In the genomic region with DNA sequence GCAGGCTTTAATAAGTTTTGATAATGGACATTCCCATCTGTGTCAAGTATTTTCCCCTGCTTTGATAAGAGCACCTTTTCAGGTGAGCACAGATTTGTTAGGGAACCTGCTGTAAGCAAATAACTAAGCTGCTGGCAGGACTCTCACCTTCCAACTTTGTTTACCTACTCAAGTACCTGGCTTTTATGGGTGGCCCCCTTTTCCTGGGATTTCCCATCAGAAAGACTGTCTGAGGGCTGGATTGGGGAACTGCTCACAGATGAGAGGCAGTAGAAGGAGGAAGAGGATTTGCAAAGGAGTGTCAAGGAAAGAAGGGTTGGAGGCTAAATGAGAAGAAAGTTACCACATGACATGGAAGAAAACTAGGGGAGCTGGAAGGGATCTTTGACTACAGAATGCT, we compare ENCODE assay signal across 26 cellular contexts.
"Had no signal": no experiment of that assay in that cellular context is flagged by ENCODE, and none has a peak within 500 bp of the region (broad histone marks: within the 10 kb centered on the region; RNA-seq: fewer than 3 reads in every experiment).

No MANE protein-coding gene starts in this region.

- H3K27ac Mint-ChIP-seq: activated CD4-positive, alpha-beta memory T cell treated with anti-CD3 and anti-CD28 coated beads, Interleukin-2, amount 10 ng/mL, durations not matched to agents 7 days and 5 days; activated CD4-positive, alpha-beta T cell treated with anti-CD3 and anti-CD28 coated beads, Interleukin-2, amount 10 ng/mL, durations not matched to agents 7 days and 5 days; activated naive CD4-positive, alpha-beta T cell treated with anti-CD3 and anti-CD28 coated beads, Interleukin-2, amount 10 ng/mL, durations not matched to agents 7 days and 5 days; activated naive CD4-positive, alpha-beta T cell treated with anti-CD3 and anti-CD28 coated beads, Interleukin-2, amount 50 U/mL, for 72 hours; activated naive CD8-positive, alpha-beta T cell treated with anti-CD3 and anti-CD28 coated beads, Interleukin-2, amount 10 ng/mL, durations not matched to agents 7 days and 5 days; activated T-cell treated with anti-CD3 and anti-CD28 coated beads, Interleukin-2, amount 50 U/mL, for 24 hours; activated T-cell treated with anti-CD3 and anti-CD28 coated beads, Interleukin-2, amount 50 U/mL, for 72 hours; brain had no signal

- DNase-seq: activated CD4-positive, alpha-beta memory T cell treated with anti-CD3 and anti-CD28 coated beads, Interleukin-2, amount 10 ng/mL, durations not matched to agents 7 days and 5 days; activated CD4-positive, alpha-beta T cell treated with anti-CD3 and anti-CD28 coated beads for 1 hour; activated CD4-positive, alpha-beta T cell treated with anti-CD3 and anti-CD28 coated beads for 4 hours; activated CD4-positive, alpha-beta T cell treated with anti-CD3 and anti-CD28 coated beads, Interleukin-2, amount 10 ng/mL, durations not matched to agents 7 days and 5 days; activated CD4-positive, alpha-beta T cell treated with anti-CD3 and anti-CD28 coated beads, Interleukin-2, amount 50 U/mL, for 4 hours; activated CD8-positive, alpha-beta memory T cell treated with anti-CD3 and anti-CD28 coated beads, Interleukin-2, amount 50 U/mL, for 48 hours; activated gamma-delta T cell; activated naive CD4-positive, alpha-beta T cell; activated naive CD4-positive, alpha-beta T cell treated with anti-CD3 and anti-CD28 coated beads, Interleukin-2, amount 10 ng/mL, durations not matched to agents 7 days and 5 days; activated naive CD8-positive, alpha-beta T cell treated with anti-CD3 and anti-CD28 coated beads, Interleukin-2, amount 10 ng/mL, durations not matched to agents 7 days and 5 days; activated T-cell treated with anti-CD3 and anti-CD28 coated beads for 4 hours; activated T-cell treated with anti-CD3 and anti-CD28 coated beads, Interleukin-2, amount 50 U/mL, for 24 hours; activated T-cell treated with anti-CD3 and anti-CD28 coated beads, Interleukin-2, amount 50 U/mL, for 72 hours; central memory CD4-positive, alpha-beta T cell; cerebellar nuclear complex; colonic mucosa; effector CD8-positive, alpha-beta T cell; foreskin fibroblast; head of caudate nucleus; T-helper 2 cell had no signal

- H3K36me3 ChIP-seq: ascending aorta, breast epithelium, cardiac muscle cell, colonic mucosa had no signal

- H3K9me3 Mint-ChIP-seq: activated CD4-positive, alpha-beta memory T cell treated with anti-CD3 and anti-CD28 coated beads, Interleukin-2, amount 10 ng/mL, durations not matched to agents 7 days and 5 days; activated CD4-positive, alpha-beta T cell treated with anti-CD3 and anti-CD28 coated beads, Interleukin-2, amount 10 ng/mL, durations not matched to agents 7 days and 5 days; activated naive CD4-positive, alpha-beta T cell treated with anti-CD3 and anti-CD28 coated beads, Interleukin-2, amount 10 ng/mL, durations not matched to agents 7 days and 5 days; activated naive CD4-positive, alpha-beta T cell treated with anti-CD3 and anti-CD28 coated beads, Interleukin-2, amount 50 U/mL, for 72 hours; activated T-cell treated with anti-CD3 and anti-CD28 coated beads, Interleukin-2, amount 50 U/mL, for 24 hours; activated T-cell treated with anti-CD3 and anti-CD28 coated beads, Interleukin-2, amount 50 U/mL, for 72 hours; brain had no signal

- H3K36me3 Mint-ChIP-seq: activated naive CD4-positive, alpha-beta T cell treated with anti-CD3 and anti-CD28 coated beads, Interleukin-2, amount 10 ng/mL, durations not matched to agents 7 days and 5 days; activated naive CD4-positive, alpha-beta T cell treated with anti-CD3 and anti-CD28 coated beads, Interleukin-2, amount 50 U/mL, for 72 hours; activated naive CD8-positive, alpha-beta T cell treated with anti-CD3 and anti-CD28 coated beads, Interleukin-2, amount 10 ng/mL, durations not matched to agents 7 days and 5 days; brain had no signal

- H3K9me3 ChIP-seq: ascending aorta, breast epithelium, colonic mucosa had no signal

- H3K27me3 Mint-ChIP-seq: activated CD4-positive, alpha-beta memory T cell treated with anti-CD3 and anti-CD28 coated beads, Interleukin-2, amount 10 ng/mL, durations not matched to agents 7 days and 5 days; activated CD4-positive, alpha-beta T cell treated with anti-CD3 and anti-CD28 coated beads, Interleukin-2, amount 10 ng/mL, durations not matched to agents 7 days and 5 days; activated naive CD4-positive, alpha-beta T cell treated with anti-CD3 and anti-CD28 coated beads, Interleukin-2, amount 10 ng/mL, durations not matched to agents 7 days and 5 days; activated naive CD8-positive, alpha-beta T cell treated with anti-CD3 and anti-CD28 coated beads, Interleukin-2, amount 10 ng/mL, durations not matched to agents 7 days and 5 days; activated T-cell treated with anti-CD3 and anti-CD28 coated beads, Interleukin-2, amount 50 U/mL, for 24 hours; brain had no signal

- H3K4me3 ChIP-seq: ascending aorta, breast epithelium, cardiac muscle cell, colonic mucosa had no signal

- H3K27me3 ChIP-seq: ascending aorta, breast epithelium, cardiac muscle cell, colonic mucosa had no signal

- H3K4me3 Mint-ChIP-seq: activated CD4-positive, alpha-beta memory T cell treated with anti-CD3 and anti-CD28 coated beads, Interleukin-2, amount 10 ng/mL, durations not matched to agents 7 days and 5 days; activated CD4-positive, alpha-beta T cell treated with anti-CD3 and anti-CD28 coated beads, Interleukin-2, amount 10 ng/mL, durations not matched to agents 7 days and 5 days; activated naive CD4-positive, alpha-beta T cell treated with anti-CD3 and anti-CD28 coated beads, Interleukin-2, amount 10 ng/mL, durations not matched to agents 7 days and 5 days; activated naive CD8-positive, alpha-beta T cell treated with anti-CD3 and anti-CD28 coated beads, Interleukin-2, amount 10 ng/mL, durations not matched to agents 7 days and 5 days; activated T-cell treated with anti-CD3 and anti-CD28 coated beads, Interleukin-2, amount 50 U/mL, for 24 hours; activated T-cell treated with anti-CD3 and anti-CD28 coated beads, Interleukin-2, amount 50 U/mL, for 72 hours; brain had no signal

- H3K4me1 ChIP-seq: ascending aorta, breast epithelium, colonic mucosa had no signal

- ATAC-seq: activated naive CD4-positive, alpha-beta T cell treated with anti-CD3 and anti-CD28 coated beads, Interleukin-2, amount 50 U/mL, for 72 hours; activated T-cell treated with anti-CD3 and anti-CD28 coated beads, Interleukin-2, amount 50 U/mL, for 72 hours; esophagus mucosa had no signal

- H3K27ac ChIP-seq: ascending aorta, breast epithelium, colonic mucosa had no signal

- H3K4me1 Mint-ChIP-seq: activated CD4-positive, alpha-beta memory T cell treated with anti-CD3 and anti-CD28 coated beads, Interleukin-2, amount 10 ng/mL, durations not matched to agents 7 days and 5 days; activated CD4-positive, alpha-beta T cell treated with anti-CD3 and anti-CD28 coated beads, Interleukin-2, amount 10 ng/mL, durations not matched to agents 7 days and 5 days; activated naive CD4-positive, alpha-beta T cell treated with anti-CD3 and anti-CD28 coated beads, Interleukin-2, amount 10 ng/mL, durations not matched to agents 7 days and 5 days; activated naive CD8-positive, alpha-beta T cell treated with anti-CD3 and anti-CD28 coated beads, Interleukin-2, amount 10 ng/mL, durations not matched to agents 7 days and 5 days; brain had no signal
